Comparison of ENCODE assay signal across 24 cellular contexts in the genomic region with DNA sequence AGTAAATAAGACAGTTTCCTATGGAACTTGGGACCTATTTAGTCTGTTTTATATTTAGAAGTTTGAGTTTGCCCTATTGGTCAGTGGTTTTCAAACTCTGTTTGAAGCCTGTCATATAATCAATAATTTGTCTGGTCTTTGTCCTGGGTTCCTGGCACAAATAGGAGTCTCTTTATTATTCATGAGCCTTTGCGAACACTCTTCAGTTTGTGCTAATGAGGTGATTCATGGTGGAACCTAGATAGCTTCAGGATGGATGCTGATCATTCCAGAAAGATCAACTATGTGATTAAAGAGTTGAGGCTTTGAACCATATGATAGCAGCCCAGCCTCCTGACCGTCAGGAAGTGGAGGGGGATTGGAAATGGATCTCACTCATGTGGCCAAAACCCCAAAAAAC.
"Had no signal": no experiment of that assay in that cellular context is flagged by ENCODE, and none has a peak within 500 bp of the region (broad histone marks: within the 10 kb centered on the region; RNA-seq: fewer than 3 reads in every experiment).

No MANE protein-coding gene starts in this region.

- H3K4me3 Mint-ChIP-seq: activated T-cell treated with anti-CD3 and anti-CD28 coated beads, Interleukin-2, amount 50 U/mL, for 24 hours; memory B cell; natural killer cell treated with Interleukin-12 subunit alpha and Interleukin-12 subunit beta and Interleukin-15 and Interleukin-18, amount 100 ng/mL, for 72 hours had no signal

- H3K4me3 ChIP-seq: spleen, testis, transverse colon had no signal

- H3K36me3 ChIP-seq: spleen, transverse colon had no signal

- H3K27me3 ChIP-seq: spleen, testis, transverse colon had no signal

- FAIRE-seq: colon, frontal cortex, urothelium cell line had no signal

- H3K36me3 Mint-ChIP-seq: memory B cell; natural killer cell treated with Interleukin-12 subunit alpha and Interleukin-12 subunit beta and Interleukin-15 and Interleukin-18, amount 100 ng/mL, for 72 hours had no signal

- ATAC-seq: left cardiac atrium; natural killer cell treated with Interleukin-12 subunit alpha and Interleukin-12 subunit beta and Interleukin-15 and Interleukin-18, amount 100 ng/mL, for 72 hours; right cardiac atrium had no signal

- H3K27ac Mint-ChIP-seq: activated CD4-positive, alpha-beta memory T cell treated with anti-CD3 and anti-CD28 coated beads, Interleukin-2, amount 10 ng/mL, durations not matched to agents 7 days and 5 days; activated T-cell treated with anti-CD3 and anti-CD28 coated beads, Interleukin-2, amount 50 U/mL, for 24 hours; memory B cell; natural killer cell treated with Interleukin-12 subunit alpha and Interleukin-12 subunit beta and Interleukin-15 and Interleukin-18, amount 100 ng/mL, for 72 hours had no signal

- H3K27me3 Mint-ChIP-seq: activated CD4-positive, alpha-beta T cell treated with anti-CD3 and anti-CD28 coated beads, Interleukin-2, amount 10 ng/mL, durations not matched to agents 7 days and 5 days; activated T-cell treated with anti-CD3 and anti-CD28 coated beads, Interleukin-2, amount 50 U/mL, for 24 hours had no signal

- DNase-seq: activated CD4-positive, alpha-beta memory T cell treated with anti-CD3 and anti-CD28 coated beads, Interleukin-2, amount 10 ng/mL, durations not matched to agents 7 days and 5 days; activated CD4-positive, alpha-beta T cell treated with anti-CD3 and anti-CD28 coated beads, Interleukin-2, amount 10 ng/mL, durations not matched to agents 7 days and 5 days; activated CD4-positive, CD25-positive, alpha-beta regulatory T cell treated with anti-CD3 and anti-CD28 coated beads, Interleukin-2, amount 50 U/mL, for 72 hours; activated CD8-positive, alpha-beta memory T cell treated with anti-CD3 and anti-CD28 coated beads, Interleukin-2, amount 50 U/mL, for 48 hours; activated gamma-delta T cell treated with Interleukin-2 at 50 U/mL for 16 hours; activated naive CD4-positive, alpha-beta T cell treated with anti-CD3 and anti-CD28 coated beads, Interleukin-2, amount 50 U/mL, for 16 hours; activated T-cell treated with anti-CD3 and anti-CD28 coated beads, Interleukin-2, amount 50 U/mL, for 24 hours; amygdala; effector CD8-positive, alpha-beta T cell; glutamatergic neuron; islet precursor cell; left cardiac atrium; posterior cingulate gyrus; right cardiac atrium; spleen; stimulated activated naive CD4-positive, alpha-beta T cell treated with Interleukin-2 at 50 U/mL for 16 hours; T-helper 2 cell; testis; transverse colon had no signal

- H3K9me3 Mint-ChIP-seq: activated CD4-positive, alpha-beta memory T cell treated with anti-CD3 and anti-CD28 coated beads, Interleukin-2, amount 10 ng/mL, durations not matched to agents 7 days and 5 days; activated T-cell treated with anti-CD3 and anti-CD28 coated beads, Interleukin-2, amount 50 U/mL, for 24 hours; memory B cell; natural killer cell treated with Interleukin-12 subunit alpha and Interleukin-12 subunit beta and Interleukin-15 and Interleukin-18, amount 100 ng/mL, for 72 hours had no signal

- H3K9me3 ChIP-seq: spleen, testis, transverse colon had no signal

- H3K27ac ChIP-seq: spleen, testis, transverse colon had no signal

- H3K4me1 ChIP-seq: spleen, testis had no signal
